1 cellular context compared by ENCODE assay signal in genomic region chr12:110002691-110003515, GRCh38.
TF ChIP-seq lines count a peak whose summit lies in the region.

No MANE protein-coding gene starts in this region.

TF ChIP-seq in SK-N-SH, 30 proteins besides CTCF, POLR2A, EP300 and RAD21:
- no peak for TF ChIP-seq REST (IDR thresholded peaks at IDR 0.05; ENCODE audit: low read depth, low read length)
- TF ChIP-seq GABPA (IDR thresholded peaks at IDR 0.05; ENCODE audit: low read depth) = no peak
- TF ChIP-seq TEAD4 (IDR thresholded peaks at IDR 0.05; ENCODE audit: borderline replicate concordance, insufficient read depth) = no peak
- TF ChIP-seq TCF12 (IDR thresholded peaks at IDR 0.05) = no peak
- TF ChIP-seq USF1 (IDR thresholded peaks at IDR 0.05; ENCODE audit: borderline replicate concordance, low read depth) = no peak
- no peak for TF ChIP-seq PBX3 (IDR thresholded peaks at IDR 0.05)
- no peak for TF ChIP-seq ELF1 (IDR thresholded peaks at IDR 0.05)
- TF ChIP-seq RXRA (IDR thresholded peaks at IDR 0.05; ENCODE audit: borderline replicate concordance, low read depth) = no peak
- no peak for TF ChIP-seq JUND (IDR thresholded peaks at IDR 0.05)
- TF ChIP-seq FOXJ3 (CRISPR knock-in tag; IDR thresholded peaks at IDR 0.05) = no peak
- no peak for TF ChIP-seq RFX5 (IDR thresholded peaks at IDR 0.05; ENCODE audit: low read length)
- no peak for TF ChIP-seq RCOR1 (IDR thresholded peaks at IDR 0.05; ENCODE audit: low read length)
- TF ChIP-seq ZBTB33 (IDR thresholded peaks at IDR 0.05; ENCODE audit: borderline replicate concordance, low read depth) = no peak
- TF ChIP-seq FOSL2 (IDR thresholded peaks at IDR 0.05; ENCODE audit: borderline replicate concordance, low read depth) = no peak
